1 cellular context compared by ENCODE assay signal in the genomic region with DNA sequence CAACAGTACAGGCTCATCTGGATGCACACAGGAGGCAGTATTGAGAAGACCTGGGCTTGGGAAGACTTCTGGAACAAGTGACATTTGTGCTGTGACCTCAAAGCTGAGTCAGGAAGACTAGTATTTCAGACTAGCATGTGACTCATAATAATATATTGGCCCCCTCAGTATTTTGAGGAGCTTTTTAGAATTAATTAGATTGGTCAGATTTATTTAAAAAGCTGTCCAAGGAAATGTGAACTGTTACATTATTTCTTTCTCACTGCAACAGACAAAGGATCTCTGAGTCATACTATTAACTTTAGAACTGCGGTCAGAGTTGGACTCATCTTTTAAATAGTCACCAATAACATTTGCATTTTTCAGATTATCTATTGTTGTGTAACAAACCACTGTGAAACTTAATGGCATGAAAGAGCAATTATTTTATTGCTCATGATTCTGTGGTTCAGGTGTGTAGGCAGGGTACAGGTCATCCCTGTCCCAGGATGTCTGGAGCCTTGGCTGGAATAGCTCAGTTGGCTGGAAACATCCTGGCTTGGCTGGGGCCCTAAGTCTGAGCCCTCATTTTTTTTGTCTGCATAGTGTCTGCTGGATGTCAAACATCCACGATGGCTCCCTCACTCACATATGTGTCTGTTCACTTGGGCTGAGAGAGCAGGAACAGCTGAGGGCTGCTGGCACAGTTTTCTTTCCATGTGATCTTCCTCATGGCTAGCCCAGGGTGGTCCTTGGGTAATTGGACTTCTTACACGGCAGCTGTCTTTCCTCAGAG.
TF ChIP-seq lines count a peak whose summit lies in the region.

No MANE protein-coding gene starts in this region.

TF ChIP-seq in IMR-90, 13 proteins besides CTCF, POLR2A, EP300 and RAD21 (continued from another document):
- TF ChIP-seq, protein P1, sequence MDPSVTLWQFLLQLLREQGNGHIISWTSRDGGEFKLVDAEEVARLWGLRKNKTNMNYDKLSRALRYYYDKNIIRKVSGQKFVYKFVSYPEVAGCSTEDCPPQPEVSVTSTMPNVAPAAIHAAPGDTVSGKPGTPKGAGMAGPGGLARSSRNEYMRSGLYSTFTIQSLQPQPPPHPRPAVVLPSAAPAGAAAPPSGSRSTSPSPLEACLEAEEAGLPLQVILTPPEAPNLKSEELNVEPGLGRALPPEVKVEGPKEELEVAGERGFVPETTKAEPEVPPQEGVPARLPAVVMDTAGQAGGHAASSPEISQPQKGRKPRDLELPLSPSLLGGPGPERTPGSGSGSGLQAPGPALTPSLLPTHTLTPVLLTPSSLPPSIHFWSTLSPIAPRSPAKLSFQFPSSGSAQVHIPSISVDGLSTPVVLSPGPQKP (IDR thresholded peaks at IDR 0.05; ENCODE audit: borderline replicate concordance, low read depth, low read length): no peak
- TF ChIP-seq NFE2L2 (IDR thresholded peaks at IDR 0.05; ENCODE audit: low read depth, low read length): 0 out of 2 replicates have a peak, but pooled peaks have one; percentile 4
- peak; percentile 17 for TF ChIP-seq RCOR1 (IDR thresholded peaks at IDR 0.05; ENCODE audit: insufficient replicate concordance, low read length)
- peak; percentile 35; the same call in 1 of the 2 replicates for TF ChIP-seq BHLHE40 (IDR thresholded peaks at IDR 0.05; ENCODE audit: low read depth, low read length)
